In the genomic region with DNA sequence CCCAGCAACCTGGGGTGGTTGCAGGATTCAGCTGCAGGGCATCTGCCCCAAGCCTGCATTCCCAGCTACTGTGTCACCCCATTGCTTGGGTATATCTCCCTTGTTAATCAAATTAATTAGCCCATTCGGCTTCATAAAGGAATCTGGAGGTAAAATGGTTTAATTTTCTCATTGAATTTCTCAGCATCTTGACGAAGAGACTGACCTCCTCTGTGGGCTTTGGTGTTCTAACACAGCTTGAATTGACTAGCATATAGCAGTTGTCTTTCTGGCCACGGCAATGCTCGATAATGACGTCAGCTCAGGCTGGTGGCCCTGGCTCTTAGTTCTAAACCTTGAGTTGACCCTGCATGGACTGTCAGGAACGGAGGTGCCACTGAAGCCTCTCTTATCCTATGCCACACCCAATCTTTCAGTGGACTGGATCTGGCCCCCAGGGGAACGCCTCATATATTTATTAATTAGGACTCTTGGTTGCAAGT, we compare ENCODE assay signal across 19 cellular contexts.
DNase-seq lines count a peak whose midpoint lies in the region; ATAC-seq and TF ChIP-seq lines count a peak whose summit lies in the region.
"Had no signal": no experiment of that assay in that cellular context is flagged by ENCODE, and none has a peak within 500 bp of the region (broad histone marks: within the 10 kb centered on the region; RNA-seq: fewer than 3 reads in every experiment).

No MANE protein-coding gene starts in this region.

- no peak for ATAC-seq in GM21423 (IDR thresholded peaks at IDR 0.05; ENCODE audit: unreplicated experiment)
- ATAC-seq in heart right ventricle: no peak
- ATAC-seq: GM12878, GM23338 had no signal

- no peak overlapping the region for H3K27ac ChIP-seq in heart right ventricle

- intact Hi-C loops in heart right ventricle (cut with DNase I): loop anchor here in 1 of 10 donors (10.0 kb wide), 1 partner anchor 462 kb away; no protein-coding TSS in a partner anchor

- no peak for TF ChIP-seq CTCF in osteocyte (IDR thresholded peaks at IDR 0.05)
- TF ChIP-seq CTCF in heart right ventricle (IDR thresholded peaks at IDR 0.05): no peak

- H3K4me3 Mint-ChIP-seq in osteocyte (ENCODE audit: unreplicated experiment): no peak overlapping the region
- H3K4me3 Mint-ChIP-seq: CD4-positive, alpha-beta memory T cell; GM23338; HFFc6 had no signal

- H3K9me3 ChIP-seq in heart right ventricle: peaks cover 0 to 9% (median 0%) of the 10 kb centered on the region in 11 donors
- H3K9me3 ChIP-seq: HAP-1 had no signal

- WGBS in heart right ventricle, 2 donors: 74 to 78% methylated on average over 7 of the region's 7 CpGs

- peak; percentile 55 for DNase-seq in A172 (ENCODE audit: low spot score)
- DNase-seq in EL: peak; percentile 29
- DNase-seq in T1000 (lab: John Stamatoyannopoulos, UW): peak; percentile 10
- peak; percentile 30 for DNase-seq in osteocyte (ENCODE audit: extremely low spot score, unreplicated experiment)
- DNase-seq in NCI-H510A (lab: John Stamatoyannopoulos, UW): no peak
- no peak for DNase-seq in heart right ventricle
- DNase-seq: 8988T; C1 segment of cervical spinal cord; Calu3; CD4-positive, alpha-beta memory T cell; COR-L47; DMS53; DMS79 treated with DMSO at 0.1 percent for 48 hours; GDM1; HFFc6 had no signal

- H3K4me1 ChIP-seq in heart right ventricle: peaks cover 0 to 11% (median 0%) of the 10 kb centered on the region in 9 donors
- H3K4me1 ChIP-seq: HAP-1 had no signal

- H3K27me3 Mint-ChIP-seq in osteocyte (ENCODE audit: unreplicated experiment): no peaks in the 10 kb centered on the region

- peaks cover 54% of the 10 kb centered on the region for H3K4me1 Mint-ChIP-seq in osteocyte (ENCODE audit: unreplicated experiment)

- no peak overlapping the region for H3K4me3 ChIP-seq in heart right ventricle
- H3K4me3 ChIP-seq: GM12878, GM23338, HAP-1 had no signal

- no peaks in the 10 kb centered on the region for H3K9me3 Mint-ChIP-seq in osteocyte (ENCODE audit: unreplicated experiment)
- H3K9me3 Mint-ChIP-seq: GM23338 had no signal

- no peak overlapping the region for H3K27ac Mint-ChIP-seq in osteocyte (ENCODE audit: unreplicated experiment)
- H3K27ac Mint-ChIP-seq: CD4-positive, alpha-beta memory T cell; GM23338; HFFc6 had no signal

- peaks cover 0 to 59% (median 45%) of the 10 kb centered on the region in 7 donors for H3K27me3 ChIP-seq in heart right ventricle

- H3K36me3 ChIP-seq in heart right ventricle: no peaks in the 10 kb centered on the region
- H3K36me3 ChIP-seq: HAP-1 had no signal

- no peaks in the 10 kb centered on the region for H3K36me3 Mint-ChIP-seq in osteocyte (ENCODE audit: unreplicated experiment)
- H3K36me3 Mint-ChIP-seq: CD4-positive, alpha-beta memory T cell had no signal

Comparison
In these comparisons a context has a peak if more than half of its experiments do, and no peak if none do; other contexts are left out.
1. DNase-seq: peak in A172 (single experiment), EL (single experiment), T1000 (single experiment) and osteocyte (single experiment); none in NCI-H510A (single experiment) and heart right ventricle (0 of 2).